Comparison of ENCODE assay signal across 18 cellular contexts in genomic region chr5:59103303-59103702, GRCh38.
DNase-seq lines count a peak whose midpoint lies in the region; ATAC-seq and TF ChIP-seq lines count a peak whose summit lies in the region.
"Had no signal": no experiment of that assay in that cellular context is flagged by ENCODE, and none has a peak within 500 bp of the region (broad histone marks: within the 10 kb centered on the region; RNA-seq: fewer than 3 reads in every experiment).

No MANE protein-coding gene starts in this region.

- no peaks in the 10 kb centered on the region for H3K9me3 ChIP-seq in SJCRH30 (replicated peaks)

- H3K4me3 Mint-ChIP-seq in central memory CD8-positive, alpha-beta T cell, result no peak overlapping the region
- no peak overlapping the region for H3K4me3 Mint-ChIP-seq in mesothelial cell of epicardium
- H3K4me3 Mint-ChIP-seq: H9 had no signal

- peak overlapping the region; percentile 83 for H3K27ac Mint-ChIP-seq in central memory CD8-positive, alpha-beta T cell (ENCODE audit: low read depth)
- peak overlapping the region; percentile 68 for H3K27ac Mint-ChIP-seq in mesothelial cell of epicardium
- H3K27ac Mint-ChIP-seq: H9 had no signal

- H3K36me3 ChIP-seq in SJCRH30, result no peaks in the 10 kb centered on the region

- H3K9me3 Mint-ChIP-seq in central memory CD8-positive, alpha-beta T cell, result no peaks in the 10 kb centered on the region
- peaks cover 8% of the 10 kb centered on the region for H3K9me3 Mint-ChIP-seq in mesothelial cell of epicardium
- H3K9me3 Mint-ChIP-seq: H9 had no signal

- H3K27me3 Mint-ChIP-seq in central memory CD8-positive, alpha-beta T cell, result no peaks in the 10 kb centered on the region
- no peaks in the 10 kb centered on the region for H3K27me3 Mint-ChIP-seq in mesothelial cell of epicardium (ENCODE audit: low read depth)

- H3K36me3 Mint-ChIP-seq in central memory CD8-positive, alpha-beta T cell (ENCODE audit: insufficient read depth), result peaks cover 2% of the 10 kb centered on the region
- peaks cover 2% of the 10 kb centered on the region for H3K36me3 Mint-ChIP-seq in mesothelial cell of epicardium

- peak; percentile 48 for DNase-seq in AG10803 (ENCODE audit: low read depth)
- peak; percentile 58 to 66 for DNase-seq in SJCRH30
- DNase-seq in central memory CD8-positive, alpha-beta T cell (ENCODE audit: low spot score in 2 of 2), result no peak
- DNase-seq in mesothelial cell of epicardium (ENCODE audit: low spot score in 2 of 2, unreplicated experiment in 2 of 2), result no peak
- DNase-seq in AG08395 (ENCODE audit: low spot score), result no peak
- DNase-seq in KBM-7, result no peak
- DNase-seq: C1 segment of cervical spinal cord, DND-41, H9, Karpas-422, NCI-H1436, NCI-H2029, NCI-H345, NCI-H524 treated with DMSO at 0.1 percent for 48 hours, PC-3 had no signal

- H3K27me3 ChIP-seq in SJCRH30, result no peaks in the 10 kb centered on the region

- peaks cover 34% of the 10 kb centered on the region for H3K4me1 Mint-ChIP-seq in central memory CD8-positive, alpha-beta T cell
- peaks cover 33% of the 10 kb centered on the region for H3K4me1 Mint-ChIP-seq in mesothelial cell of epicardium

- no peak for ATAC-seq in central memory CD8-positive, alpha-beta T cell (replicated peaks; ENCODE audit: extremely low read depth, poor library complexity, severe bottlenecking)
- ATAC-seq in HG02852 (IDR thresholded peaks at IDR 0.05; ENCODE audit: unreplicated experiment) (no peak), HG03439 (IDR thresholded peaks at IDR 0.05; ENCODE audit: unreplicated experiment) (no peak)
- ATAC-seq: PC-3 had no signal

- H3K4me3 ChIP-seq in AG10803 (ENCODE audit: low read length) (no peak overlapping the region), SJCRH30 (no peak overlapping the region)

- TF ChIP-seq CTCF in AG10803 (conservative IDR thresholded peaks at IDR 0.05; ENCODE audit: low read length), result no peak
- no peak for TF ChIP-seq CTCF in mesothelial cell of epicardium (IDR thresholded peaks at IDR 0.05; ENCODE audit: unreplicated experiment)

- peaks cover 23% of the 10 kb centered on the region for H3K4me1 ChIP-seq in SJCRH30

- peak overlapping the region; percentile 18; the same call in 1 of the 2 replicates for H3K27ac ChIP-seq in SJCRH30
- H3K27ac ChIP-seq: HL-60 had no signal

- in situ Hi-C loops in KBM-7 (cut with MboI; ENCODE audit: low pct_unique_long_range_greater_than_20kb, low sequenced_read_pairs), result no loop called here

Comparison
In these comparisons a context has a peak if more than half of its experiments do, and no peak if none do; other contexts are left out.
1. DNase-seq: peak in AG10803 (single experiment) and SJCRH30 (2 of 2); none in central memory CD8-positive, alpha-beta T cell (0 of 2), mesothelial cell of epicardium (0 of 2), AG08395 (single experiment) and KBM-7 (single experiment).